8 cellular contexts compared by ENCODE assay signal in the genomic region with DNA sequence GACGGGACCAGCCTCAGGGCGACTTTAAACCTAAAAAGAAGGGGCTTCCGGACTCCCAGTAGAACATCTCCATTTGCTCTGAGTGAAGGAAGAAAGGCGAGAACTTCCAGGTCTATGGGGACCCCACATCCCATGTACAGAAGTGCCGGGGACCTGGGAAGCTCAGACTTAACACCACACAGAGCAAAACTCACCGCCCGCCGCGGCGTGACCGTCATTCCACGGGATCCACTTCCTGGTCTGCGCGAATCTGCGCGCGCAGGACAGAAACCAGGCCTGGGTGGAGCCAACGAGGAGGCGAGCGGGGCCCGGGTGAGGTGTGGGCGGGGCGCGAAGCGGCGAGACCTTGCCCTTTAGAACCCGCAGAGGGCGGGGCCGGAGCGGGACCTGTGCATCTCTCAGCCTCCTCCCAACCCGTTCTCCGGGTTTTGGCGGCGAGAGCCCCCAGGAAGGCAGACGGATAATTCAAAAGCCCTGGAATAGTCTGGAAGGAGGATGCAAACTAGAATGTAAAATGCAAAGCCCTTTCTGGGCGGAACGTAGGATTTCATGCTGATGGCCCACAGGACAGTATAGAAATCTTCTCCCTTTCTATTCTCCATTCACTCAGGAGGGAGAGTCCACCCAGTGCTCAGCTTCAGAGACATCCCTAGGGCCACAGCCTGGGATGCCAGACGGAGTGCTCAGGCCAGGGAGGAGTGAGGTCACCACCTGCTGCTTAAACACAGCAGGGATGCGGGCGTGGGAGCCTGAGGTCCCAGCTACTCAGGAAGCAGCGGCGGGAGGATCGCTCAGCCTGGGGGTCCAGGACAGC. TPM values are rescaled to one million over a fixed set of nuclear protein-coding genes. Genes with fewer than 3 reads are reported as not detected.
DNase-seq lines count a peak whose midpoint lies in the region; ATAC-seq, FAIRE-seq and TF ChIP-seq lines count a peak whose summit lies in the region.
"Not testable (repeated sequence)": the region's sequence is repeated elsewhere in the genome, so short reads cannot be mapped to it uniquely, and the experiment has no call there.

Gene ZNF468, minus strand, starts transcription at position 242 of the 814 bp plus-strand sequence. CDS start 3,347 bp downstream, outside the sequence.

- H4K8ac ChIP-seq in mesendoderm (ENCODE audit: low read depth, low read length), result not testable (repeated sequence)

- H2BK5ac ChIP-seq in mesendoderm (ENCODE audit: low read length), result not testable (repeated sequence)

- H2BK15ac ChIP-seq in mesendoderm (replicated peaks; ENCODE audit: low read depth), result not testable (repeated sequence)

- peak within 1 kb of the TSS; percentile 62 for H3K4me2 ChIP-seq in mesendoderm (ENCODE audit: low read length)

- H3K9me3 ChIP-seq in NT2/D1 (ENCODE audit: insufficient read depth, low read length), result not testable (repeated sequence)

- H3K4ac ChIP-seq in mesendoderm (ENCODE audit: low read depth, low read length), result not testable (repeated sequence)

- H3K79me2 ChIP-seq in mesendoderm (ENCODE audit: control insufficient read depth, insufficient read depth, low read length), result not testable (repeated sequence)

- H2AK5ac ChIP-seq in mesendoderm (ENCODE audit: low read length), result not testable (repeated sequence)

- H4K5ac ChIP-seq in mesendoderm (ENCODE audit: low read length), result not testable (repeated sequence)

- H3K23ac ChIP-seq in mesendoderm (ENCODE audit: low read length), result not testable (repeated sequence)

- FAIRE-seq in endometrium (lab: Jason Lieb, UNC), result peak; percentile 97

- no CpG with 5 or more reads among the region's 43 CpGs for WGBS in mesendoderm (ENCODE audit: extremely low coverage, insufficient coverage, low lambda C conversion rate)

- H3K4me3 ChIP-seq in HL-60 (replicated peaks; ENCODE audit: insufficient read depth, low read length) (peak within 1 kb of the TSS; percentile 64), NT2/D1 (ENCODE audit: insufficient read length, low read depth) (peak within 1 kb of the TSS; percentile 69), mesendoderm (ENCODE audit: low read length) (peak within 1 kb of the TSS; percentile 72)

- not testable (repeated sequence) for H3K27me3 ChIP-seq in HL-60 (ENCODE audit: insufficient read depth, poor library complexity, severe bottlenecking); NT2/D1 (ENCODE audit: insufficient read depth, insufficient read length); mesendoderm (ENCODE audit: insufficient read depth, low read length, poor library complexity)

- not testable (repeated sequence) for H3K79me1 ChIP-seq in mesendoderm (ENCODE audit: low read length)

- H3K9ac ChIP-seq in NT2/D1 (ENCODE audit: insufficient read length, low read depth) (peak within 1 kb of the TSS; percentile 66), mesendoderm (ENCODE audit: low read length) (peak within 1 kb of the TSS; percentile 79)

- peak within 1 kb of the TSS; percentile 79 for H3K18ac ChIP-seq in mesendoderm (ENCODE audit: low read length)

- H2BK120ac ChIP-seq in mesendoderm (ENCODE audit: low read depth, low read length), result not testable (repeated sequence)

- peak; percentile 93 for DNase-seq in COLO668 (lab: John Stamatoyannopoulos, UW; ENCODE audit: unreplicated experiment)
- DNase-seq in HL-60 (ENCODE audit: low read depth in 1 of 2, low spot score in 1 of 2), result peak; percentile 36 to 65
- not testable (repeated sequence) for DNase-seq in NT2/D1 (ENCODE audit: low read depth, low spot score)
- peak; percentile 82 for DNase-seq in activated CD8-positive, alpha-beta memory T cell treated with anti-CD3 and anti-CD28 coated beads, Interleukin-2, amount 50 U/mL, for 48 hours
- DNase-seq in mesendoderm, result peak; percentile 86
- peak; percentile 51 for DNase-seq in stimulated activated CD8-positive, alpha-beta memory T cell treated with anti-CD3 and anti-CD28 coated beads, Interleukin-12 subunit alpha, Interleukin-12 subunit beta, amount 100 ng/mL, for 1 hour (ENCODE audit: low read depth)

- TF ChIP-seq CTCF in HL-60 (IDR thresholded peaks at IDR 0.05; ENCODE audit: insufficient read depth, low read length), result not testable (repeated sequence)

- peak within 1 kb of the TSS; percentile 82 for H3K27ac ChIP-seq in HL-60 (replicated peaks)
- not testable (repeated sequence) for H3K27ac ChIP-seq in mesendoderm (ENCODE audit: low read depth, low read length)

- H3K56ac ChIP-seq in mesendoderm (ENCODE audit: low read length), result peak within 1 kb of the TSS; percentile 80

- peak; percentile 90 for ATAC-seq in GM19468 (IDR thresholded peaks at IDR 0.05; ENCODE audit: extremely low read depth, unreplicated experiment)

- peaks cover 15% of the 10 kb centered on the region for H3K36me3 ChIP-seq in NT2/D1 (ENCODE audit: insufficient read depth, insufficient read length, low read length)
- H3K36me3 ChIP-seq in mesendoderm (ENCODE audit: control insufficient read depth, insufficient read depth, low read length), result not testable (repeated sequence)

- H3K4me1 ChIP-seq in NT2/D1 (ENCODE audit: insufficient read depth, insufficient read length); mesendoderm (ENCODE audit: control insufficient read depth, low read depth, low read length): not testable (repeated sequence)

RNA-seq across cellular contexts. Expression of gene ZNF468, which starts in this region (rescaled TPM):
- polyA plus RNA-seq in mesendoderm (2013, experiment 1 of 2), result 18.7 TPM
- polyA plus RNA-seq in mesendoderm (2013, experiment 2 of 2), result 19.1 TPM
